20 cellular contexts compared by ENCODE assay signal in the genomic region with DNA sequence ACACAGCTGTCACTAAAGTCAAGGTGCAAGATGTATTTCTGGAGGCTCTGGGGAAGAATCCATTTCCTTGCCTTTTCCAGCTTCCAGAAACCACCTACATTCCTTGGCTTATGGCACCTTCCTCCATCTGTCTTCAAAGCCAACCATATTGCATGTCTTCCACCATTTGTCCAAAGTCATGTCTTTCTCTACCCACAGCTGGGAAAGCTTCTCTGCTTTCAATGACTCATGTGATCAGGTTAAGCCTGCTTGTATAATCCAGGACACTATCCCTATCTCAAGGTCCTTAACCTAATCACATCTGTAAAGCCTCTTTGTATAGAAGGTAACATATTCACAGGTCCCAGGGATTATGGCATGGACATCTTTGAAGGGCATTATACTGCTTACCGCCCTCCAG.
"Had no signal": no experiment of that assay in that cellular context is flagged by ENCODE, and none has a peak within 500 bp of the region (broad histone marks: within the 10 kb centered on the region; RNA-seq: fewer than 3 reads in every experiment).

No MANE protein-coding gene starts in this region.

- H3K36me3 Mint-ChIP-seq: natural killer cell had no signal

- H3K9me3 ChIP-seq: ascending aorta, lower lobe of right lung, prostate gland, spleen, upper lobe of right lung had no signal

- H3K27ac ChIP-seq: ascending aorta, lower lobe of right lung, prostate gland, spleen, upper lobe of right lung had no signal

- H3K9me3 Mint-ChIP-seq: activated CD4-positive, alpha-beta T cell treated with anti-CD3 and anti-CD28 coated beads, Interleukin-2, amount 10 ng/mL, durations not matched to agents 7 days and 5 days; activated T-helper 1 cell treated with anti-CD3 and anti-CD28 coated beads, Interleukin-12 subunit alpha, Interleukin-12 subunit beta, Interleukin-2, Interleukin-4 antibody, amounts not matched to agents 30 ng/mL and 10 ng/mL and 1 ng/mL, durations not matched to agents 14 hours and 24 hours and 36 hours; natural killer cell had no signal

- ATAC-seq: activated CD4-positive, CD25-positive, alpha-beta regulatory T cell treated with anti-CD3 and anti-CD28 coated beads, Interleukin-2, amount 50 U/mL, for 24 hours; activated CD8-positive, alpha-beta T cell treated with anti-CD3 and anti-CD28 coated beads, Interleukin-2, amount 10 ng/mL, durations not matched to agents 7 days and 5 days; lower lobe of right lung; natural killer cell; upper lobe of right lung had no signal

- H3K4me3 Mint-ChIP-seq: activated CD4-positive, alpha-beta T cell treated with anti-CD3 and anti-CD28 coated beads, Interleukin-2, amount 10 ng/mL, durations not matched to agents 7 days and 5 days; activated CD8-positive, alpha-beta T cell treated with anti-CD3 and anti-CD28 coated beads, Interleukin-2, amount 10 ng/mL, durations not matched to agents 7 days and 5 days; activated T-helper 1 cell treated with anti-CD3 and anti-CD28 coated beads, Interleukin-12 subunit alpha, Interleukin-12 subunit beta, Interleukin-2, Interleukin-4 antibody, amounts not matched to agents 30 ng/mL and 10 ng/mL and 1 ng/mL, durations not matched to agents 14 hours and 24 hours and 36 hours; mesothelial cell of epicardium; natural killer cell had no signal

- DNase-seq: activated CD4-positive, alpha-beta T cell treated with anti-CD3 and anti-CD28 coated beads, Interleukin-2, amount 10 ng/mL, durations not matched to agents 7 days and 5 days; activated CD8-positive, alpha-beta T cell treated with anti-CD3 and anti-CD28 coated beads, Interleukin-2, amount 10 ng/mL, durations not matched to agents 7 days and 5 days; activated gamma-delta T cell; activated naive CD4-positive, alpha-beta T cell treated with anti-CD3 and anti-CD28 coated beads, Interleukin-2, amount 50 U/mL, for 16 hours; central memory CD4-positive, alpha-beta T cell; dermis blood vessel endothelial cell; effector CD8-positive, alpha-beta T cell; kidney; lower lobe of right lung; natural killer cell; spleen; stimulated activated CD4-positive, alpha-beta T cell treated with anti-CD3 and anti-CD28 coated beads, Interleukin-4, amount 100 ng/mL, for 1 hour; stimulated activated naive CD4-positive, alpha-beta T cell treated with Interleukin-2 at 50 U/mL for 16 hours; upper lobe of right lung had no signal

- H3K27me3 ChIP-seq: ascending aorta, spleen, upper lobe of right lung had no signal

- H3K4me1 ChIP-seq: ascending aorta, prostate gland had no signal

- H3K27me3 Mint-ChIP-seq: activated CD4-positive, alpha-beta T cell treated with anti-CD3 and anti-CD28 coated beads, Interleukin-2, amount 10 ng/mL, durations not matched to agents 7 days and 5 days had no signal

- FAIRE-seq: endothelial cell of umbilical vein, kidney had no signal

- H3K4me3 ChIP-seq: ascending aorta, lower lobe of right lung, prostate gland, spleen, upper lobe of right lung had no signal

- H3K36me3 ChIP-seq: prostate gland had no signal

- H3K27ac Mint-ChIP-seq: activated CD4-positive, alpha-beta T cell treated with anti-CD3 and anti-CD28 coated beads, Interleukin-2, amount 10 ng/mL, durations not matched to agents 7 days and 5 days; activated CD8-positive, alpha-beta T cell treated with anti-CD3 and anti-CD28 coated beads, Interleukin-2, amount 10 ng/mL, durations not matched to agents 7 days and 5 days; activated T-helper 1 cell treated with anti-CD3 and anti-CD28 coated beads, Interleukin-12 subunit alpha, Interleukin-12 subunit beta, Interleukin-2, Interleukin-4 antibody, amounts not matched to agents 30 ng/mL and 10 ng/mL and 1 ng/mL, durations not matched to agents 14 hours and 24 hours and 36 hours; mesothelial cell of epicardium; natural killer cell had no signal
